In the genomic region with DNA sequence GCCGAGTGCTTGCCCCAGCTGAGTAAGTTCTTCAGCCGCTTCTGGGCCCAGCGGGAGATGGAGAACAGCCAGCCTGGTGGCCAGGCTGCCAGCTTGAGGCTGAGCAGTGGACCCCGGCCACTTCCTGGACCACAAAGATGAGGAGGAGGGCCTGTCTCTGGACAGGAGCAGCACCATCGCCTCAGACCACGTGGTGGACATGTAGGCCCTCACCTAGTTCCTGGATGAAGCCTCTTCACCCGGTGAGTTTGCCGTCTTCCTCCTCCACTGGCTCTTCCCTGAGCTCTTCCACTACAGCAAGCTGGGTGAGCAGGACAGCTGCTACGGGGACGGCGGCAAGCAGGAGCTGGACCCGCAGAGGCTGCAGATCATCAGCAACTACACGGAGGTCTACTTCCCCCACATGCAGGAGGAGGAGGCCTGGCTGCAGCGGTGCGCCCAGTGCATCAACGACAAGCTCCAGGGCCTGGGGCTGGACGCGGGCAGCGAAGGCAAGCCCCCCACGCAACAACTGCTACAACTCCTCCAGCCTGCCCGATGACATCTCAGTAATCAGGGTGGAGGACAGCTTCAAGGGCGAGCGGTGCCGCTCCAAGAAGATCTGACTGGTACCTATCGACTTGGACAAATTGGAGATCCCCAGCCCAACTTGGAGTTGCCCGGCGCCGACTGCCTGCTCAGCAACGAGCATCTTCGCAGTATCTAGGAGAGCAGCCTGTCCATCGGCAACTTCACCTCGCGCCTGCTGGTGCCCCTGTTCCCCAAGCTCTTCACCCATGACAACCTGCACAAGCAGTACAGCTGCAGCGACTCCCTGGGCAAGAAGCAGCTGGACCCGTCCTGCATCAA, we compare ENCODE assay signal across 8 cellular contexts. TPM values are rescaled to one million over a fixed set of nuclear protein-coding genes. Genes with fewer than 3 reads are reported as not detected.
A peak's percentile ranks its signal among the peaks of the same experiment; 100 is the strongest.
DNase-seq lines count a peak whose midpoint lies in the region; ATAC-seq and TF ChIP-seq lines count a peak whose summit lies in the region.
"Not testable (repeated sequence)": the region's sequence is repeated elsewhere in the genome, so short reads cannot be mapped to it uniquely, and the experiment has no call there.

No MANE protein-coding gene starts in this region.

- POLR2A ChIA-PET in BJ (lab: Charles Lee); activated CD4-positive, alpha-beta T cell treated with anti-CD3 and anti-CD28 coated beads for 36 hours (lab: Charles Lee); MCF 10A (lab: Yijun Ruan, JAX): not testable (repeated sequence)

- not testable (repeated sequence) for H3K27me3 ChIP-seq in BJ (ENCODE audit: control insufficient read depth, insufficient read depth, low read length); heart left ventricle

- BruUV-seq in MCF 10A (replicated peaks; lab: Mats Ljungman, UMichigan), result not testable (repeated sequence)

- not testable (repeated sequence) for TF ChIP-seq CTCF in BJ (IDR thresholded peaks at IDR 0.05; ENCODE audit: insufficient read depth, low read depth, low read length); NB4 (IDR thresholded peaks at IDR 0.05; ENCODE audit: low read depth, low read length); MCF 10A (IDR thresholded peaks at IDR 0.05; ENCODE audit: unreplicated experiment); heart left ventricle (IDR thresholded peaks at IDR 0.05); natural killer cell (IDR thresholded peaks at IDR 0.05)

- H3K27me3 Mint-ChIP-seq in activated CD4-positive, alpha-beta T cell treated with anti-CD3 and anti-CD28 coated beads for 36 hours; MCF 10A (ENCODE audit: insufficient read depth, unreplicated experiment); natural killer cell (ENCODE audit: low read depth in 2 of 2); stimulated activated naive CD8-positive, alpha-beta T cell treated with anti-CD3 and anti-CD28 coated beads, Interleukin-15, Interleukin-2, amounts not matched to agents 100 ng/mL and 50 ng/mL, for 24 hours: not testable (repeated sequence)

- DNase-seq in BJ (ENCODE audit: low read depth); NB4 (ENCODE audit: low read depth); MCF 10A (ENCODE audit: unreplicated experiment); heart left ventricle; natural killer cell: not testable (repeated sequence)
- peak; percentile 8 for DNase-seq in activated CD4-positive, alpha-beta T cell treated with anti-CD3 and anti-CD28 coated beads for 36 hours

- not testable (repeated sequence) for H3K27ac ChIP-seq in heart left ventricle

- peak; percentile 2 for ATAC-seq in GM21515 (IDR thresholded peaks at IDR 0.05; ENCODE audit: unreplicated experiment)
- not testable (repeated sequence) for ATAC-seq in activated CD4-positive, alpha-beta T cell treated with anti-CD3 and anti-CD28 coated beads for 36 hours; natural killer cell
- peak in 1 of 4 donors; percentile 13 for ATAC-seq in heart left ventricle

- H3K4me3 ChIP-seq in BJ (ENCODE audit: low read depth, low read length), result peak overlapping the region; percentile 30
- peak overlapping the region; percentile 62 for H3K4me3 ChIP-seq in NB4 (ENCODE audit: low read depth, low read length)
- peak overlapping the region in 11 of 12 donors; percentile 24 to 63 (median 54) for H3K4me3 ChIP-seq in heart left ventricle

- intact Hi-C loops in activated CD4-positive, alpha-beta T cell treated with anti-CD3 and anti-CD28 coated beads for 36 hours (cut with DNase I, micrococcal nuclease); MCF 10A (cut with micrococcal nuclease); heart left ventricle (cut with DNase I); natural killer cell (cut with micrococcal nuclease): not testable (repeated sequence)

- CTCF ChIA-PET in BJ (lab: Yijun Ruan, JAX), result not testable (repeated sequence)
- CTCF ChIA-PET in activated CD4-positive, alpha-beta T cell treated with anti-CD3 and anti-CD28 coated beads for 36 hours (lab: Charles Lee), result interaction anchor here (1.0 to 1.4 kb wide), 5 partner anchors 10 to 434 kb away, joined by 3 to 4 read pairs (median 3); partner anchors contain the start of gene ASAH2B
- CTCF ChIA-PET in MCF 10A (lab: Yijun Ruan, JAX), result interaction anchor here (0.6 to 1.0 kb wide), 4 partner anchors 12 to 328 kb away, joined by 3 to 5 read pairs (median 4); no protein-coding TSS in a partner anchor

- not testable (repeated sequence) for H3K36me3 ChIP-seq in BJ (ENCODE audit: control insufficient read depth, insufficient read depth, low read length); heart left ventricle

- not testable (repeated sequence) for TF ChIP-seq POLR2A in NB4 (IDR thresholded peaks at IDR 0.05; ENCODE audit: extremely low read depth, insufficient read length); heart left ventricle (IDR thresholded peaks at IDR 0.05)

- not testable (repeated sequence) for H3K9me3 ChIP-seq in heart left ventricle

- H3K27ac Mint-ChIP-seq in activated CD4-positive, alpha-beta T cell treated with anti-CD3 and anti-CD28 coated beads for 36 hours, result peak overlapping the region; percentile 85
- not testable (repeated sequence) for H3K27ac Mint-ChIP-seq in MCF 10A (ENCODE audit: low read depth, unreplicated experiment); stimulated activated naive CD8-positive, alpha-beta T cell treated with anti-CD3 and anti-CD28 coated beads, Interleukin-15, Interleukin-2, amounts not matched to agents 100 ng/mL and 50 ng/mL, for 24 hours
- peak overlapping the region in 1 of 2 donors; percentile 75 for H3K27ac Mint-ChIP-seq in natural killer cell

- H3K4me1 ChIP-seq in heart left ventricle, result not testable (repeated sequence)

- H3K4me3 Mint-ChIP-seq in activated CD4-positive, alpha-beta T cell treated with anti-CD3 and anti-CD28 coated beads for 36 hours, result peak overlapping the region; percentile 84
- H3K4me3 Mint-ChIP-seq in MCF 10A (ENCODE audit: unreplicated experiment) (peak overlapping the region; percentile 71), natural killer cell (peak overlapping the region; percentile 88)
- peak overlapping the region; percentile 88 for H3K4me3 Mint-ChIP-seq in stimulated activated naive CD8-positive, alpha-beta T cell treated with anti-CD3 and anti-CD28 coated beads, Interleukin-15, Interleukin-2, amounts not matched to agents 100 ng/mL and 50 ng/mL, for 24 hours

- peaks cover 20% of the 10 kb centered on the region for H3K4me1 Mint-ChIP-seq in activated CD4-positive, alpha-beta T cell treated with anti-CD3 and anti-CD28 coated beads for 36 hours
- not testable (repeated sequence) for H3K4me1 Mint-ChIP-seq in MCF 10A (ENCODE audit: insufficient read depth, unreplicated experiment); stimulated activated naive CD8-positive, alpha-beta T cell treated with anti-CD3 and anti-CD28 coated beads, Interleukin-15, Interleukin-2, amounts not matched to agents 100 ng/mL and 50 ng/mL, for 24 hours (ENCODE audit: low read depth)
- peaks cover 11 to 14% of the 10 kb centered on the region in 2 donors for H3K4me1 Mint-ChIP-seq in natural killer cell

- H3K9me3 Mint-ChIP-seq in activated CD4-positive, alpha-beta T cell treated with anti-CD3 and anti-CD28 coated beads for 36 hours (ENCODE audit: low read depth); MCF 10A (ENCODE audit: unreplicated experiment); natural killer cell; stimulated activated naive CD8-positive, alpha-beta T cell treated with anti-CD3 and anti-CD28 coated beads, Interleukin-15, Interleukin-2, amounts not matched to agents 100 ng/mL and 50 ng/mL, for 24 hours: not testable (repeated sequence)

- H3K36me3 Mint-ChIP-seq in activated CD4-positive, alpha-beta T cell treated with anti-CD3 and anti-CD28 coated beads for 36 hours (ENCODE audit: low read depth); MCF 10A (ENCODE audit: insufficient read depth, unreplicated experiment); natural killer cell; stimulated activated naive CD8-positive, alpha-beta T cell treated with anti-CD3 and anti-CD28 coated beads, Interleukin-15, Interleukin-2, amounts not matched to agents 100 ng/mL and 50 ng/mL, for 24 hours (ENCODE audit: low read depth): not testable (repeated sequence)

- WGBS in heart left ventricle, 4 donors, result 92 to 96% (median 92%) methylated on average over 23 to 35 of the region's 35 CpGs

RNA-seq across cellular contexts. Expression of gene SGMS1, which starts 35.5 kb away (rescaled TPM):
- polyA plus RNA-seq in BJ (2011; rRNA removed), result 18.9 and 21.1 TPM in 2 replicates
- polyA minus RNA-seq in BJ (2011; rRNA and poly(A)+ RNA removed), result 12.1 and 16.0 TPM in 2 replicates
- total RNA-seq in activated CD4-positive, alpha-beta T cell treated with anti-CD3 and anti-CD28 coated beads for 36 hours, result 1 to 10 TPM; 7.5 to 9.0 TPM
- 21.7 and 24.7 TPM in 2 replicates for total RNA-seq in MCF 10A (2022)
- total RNA-seq in heart left ventricle, result 10 to 100 TPM; 15.9 to 40.6 (median 19.6) TPM
- polyA plus RNA-seq in heart left ventricle, result 10 to 100 TPM in 1 of 2 donors, 1 to 10 TPM in 1; 6.9 to 29.1 TPM
- total RNA-seq in natural killer cell, result 10 to 100 TPM; 24.5 to 32.7 (median 30.4) TPM
